ENCODE assay signal across 8 cellular contexts in genomic region chr3:12556723-12557471, GRCh38. TPM values are rescaled to one million over a fixed set of nuclear protein-coding genes. Genes with fewer than 3 reads are reported as not detected.
A peak's percentile ranks its signal among the peaks of the same experiment; 100 is the strongest.
DNase-seq lines count a peak whose midpoint lies in the region; ATAC-seq and TF ChIP-seq lines count a peak whose summit lies in the region.

A gene with protein sequence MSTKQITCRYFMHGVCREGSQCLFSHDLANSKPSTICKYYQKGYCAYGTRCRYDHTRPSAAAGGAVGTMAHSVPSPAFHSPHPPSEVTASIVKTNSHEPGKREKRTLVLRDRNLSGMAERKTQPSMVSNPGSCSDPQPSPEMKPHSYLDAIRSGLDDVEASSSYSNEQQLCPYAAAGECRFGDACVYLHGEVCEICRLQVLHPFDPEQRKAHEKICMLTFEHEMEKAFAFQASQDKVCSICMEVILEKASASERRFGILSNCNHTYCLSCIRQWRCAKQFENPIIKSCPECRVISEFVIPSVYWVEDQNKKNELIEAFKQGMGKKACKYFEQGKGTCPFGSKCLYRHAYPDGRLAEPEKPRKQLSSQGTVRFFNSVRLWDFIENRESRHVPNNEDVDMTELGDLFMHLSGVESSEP (plus strand): TSS chr3:12557087. CDS start chr3:12557151, 64 bp downstream.

- peaks cover 48% of the 10 kb centered on the region for H3K4me1 Mint-ChIP-seq in nephron progenitor cell
- H3K4me1 Mint-ChIP-seq in stimulated activated naive CD8-positive, alpha-beta T cell treated with anti-CD3 and anti-CD28 coated beads, Interleukin-15, amount 100 ng/mL, for 72 hours, result peaks cover 54% of the 10 kb centered on the region

- TF ChIP-seq CTCF in DOHH2 (IDR thresholded peaks at IDR 0.05; ENCODE audit: low read depth, low read length, poor library complexity, severe bottlenecking) (no peak), fibroblast of the aortic adventitia (IDR thresholded peaks at IDR 0.05; ENCODE audit: insufficient read depth, low read length) (no peak), nephron progenitor cell (IDR thresholded peaks at IDR 0.05) (no peak)

- H3K9me3 Mint-ChIP-seq in nephron progenitor cell, result no peaks in the 10 kb centered on the region
- H3K9me3 Mint-ChIP-seq in stimulated activated naive CD8-positive, alpha-beta T cell treated with anti-CD3 and anti-CD28 coated beads, Interleukin-15, amount 100 ng/mL, for 72 hours, result no peaks in the 10 kb centered on the region

- peak within 1 kb of the TSS; percentile 96 for H3K27ac Mint-ChIP-seq in nephron progenitor cell
- peak within 1 kb of the TSS; percentile 90 to 98 for H3K27ac Mint-ChIP-seq in stimulated activated naive CD8-positive, alpha-beta T cell treated with anti-CD3 and anti-CD28 coated beads, Interleukin-15, amount 100 ng/mL, for 72 hours

- H4K20me1 ChIP-seq in DOHH2 (ENCODE audit: control insufficient read depth, insufficient read depth, low read depth, low read length), result peaks cover 26% of the 10 kb centered on the region

- no peaks in the 10 kb centered on the region for H3K9me2 ChIP-seq in DOHH2 (replicated peaks; ENCODE audit: control insufficient read depth, low read length)

- peaks cover 4% of the 10 kb centered on the region; the same call in 1 of the 2 replicates for H3F3A ChIP-seq in DOHH2 (ENCODE audit: control insufficient read depth, insufficient read depth)

- peaks cover 42% of the 10 kb centered on the region for H3K4me1 ChIP-seq in DOHH2 (ENCODE audit: control insufficient read depth, low read length)

- no peaks in the 10 kb centered on the region for H3K36me3 Mint-ChIP-seq in nephron progenitor cell (ENCODE audit: low read depth)

- H3K4me2 ChIP-seq in DOHH2 (ENCODE audit: low read length), result peak within 1 kb of the TSS; percentile 89

- H3K4me3 ChIP-seq in DOHH2 (ENCODE audit: low read length) (peak within 1 kb of the TSS; percentile 94), fibroblast of the aortic adventitia (ENCODE audit: low read depth, low read length) (peak within 1 kb of the TSS; percentile 92)

- DNase-seq in KG1 (lab: John Stamatoyannopoulos, UW), result peak; percentile 90
- peak; percentile 75 to 81 for DNase-seq in SHP77 (lab: John Stamatoyannopoulos, UW)
- DNase-seq in activated effector memory CD4-positive, alpha-beta T cell treated with Interleukin-2 at 50 U/mL for 16 hours, result peak; percentile 81
- DNase-seq in fibroblast of the aortic adventitia (ENCODE audit: low read depth), result peak; percentile 75
- peak; percentile 88 for DNase-seq in nephron progenitor cell
- DNase-seq in stimulated activated naive CD8-positive, alpha-beta T cell treated with anti-CD3 and anti-CD28 coated beads, Interleukin-15, amount 100 ng/mL, for 72 hours, result peak; percentile 86 to 89

- peaks cover 8% of the 10 kb centered on the region for H3K27me3 ChIP-seq in DOHH2 (ENCODE audit: control insufficient read depth, low read length)

- peaks cover 30% of the 10 kb centered on the region for H3K27me3 Mint-ChIP-seq in nephron progenitor cell (ENCODE audit: low read depth, poor library complexity)
- H3K27me3 Mint-ChIP-seq in stimulated activated naive CD8-positive, alpha-beta T cell treated with anti-CD3 and anti-CD28 coated beads, Interleukin-15, amount 100 ng/mL, for 72 hours, result peaks cover 33% of the 10 kb centered on the region

- peak within 1 kb of the TSS; percentile 44 for H3K27ac ChIP-seq in DOHH2 (ENCODE audit: low read depth, low read length)

- H3K36me3 ChIP-seq in DOHH2 (ENCODE audit: control insufficient read depth, low read length), result peaks cover 4% of the 10 kb centered on the region; the same call in 1 of the 2 replicates

- no peaks in the 10 kb centered on the region for H3K9me3 ChIP-seq in DOHH2 (ENCODE audit: control insufficient read depth, insufficient read depth, low read length)

- peaks cover 50% of the 10 kb centered on the region for H3K79me2 ChIP-seq in DOHH2 (ENCODE audit: control insufficient read depth, low read length)

- peak within 1 kb of the TSS; percentile 88 for H3K4me3 Mint-ChIP-seq in nephron progenitor cell
- H3K4me3 Mint-ChIP-seq in stimulated activated naive CD8-positive, alpha-beta T cell treated with anti-CD3 and anti-CD28 coated beads, Interleukin-15, amount 100 ng/mL, for 72 hours, result peak within 1 kb of the TSS; percentile 92 to 95

- peak; percentile 75 for ATAC-seq in GM21723 (IDR thresholded peaks at IDR 0.05; ENCODE audit: unreplicated experiment)
- peak; percentile 88 for ATAC-seq in stimulated activated naive CD8-positive, alpha-beta T cell treated with anti-CD3 and anti-CD28 coated beads, Interleukin-15, amount 100 ng/mL, for 72 hours

RNA-seq across cellular contexts. Expression of the gene that starts here (rescaled TPM):
- 28.8 and 41.4 TPM in 2 replicates for total RNA-seq in fibroblast of the aortic adventitia (ENCODE audit: low replicate concordance)

Comparison
In these comparisons a context has a peak if more than half of its experiments do, and no peak if none do; other contexts are left out.
1. Peak in every context shown above with its lines: DNase-seq, ATAC-seq, H3K4me3 ChIP-seq and H3K27ac ChIP-seq.